23 cellular contexts compared by ENCODE assay signal in genomic region chr5:164181604-164182003, GRCh38.
"Had no signal": no experiment of that assay in that cellular context is flagged by ENCODE, and none has a peak within 500 bp of the region (broad histone marks: within the 10 kb centered on the region; RNA-seq: fewer than 3 reads in every experiment).

No MANE protein-coding gene starts in this region.

- FAIRE-seq: endometrium, keratinocyte had no signal

- DNase-seq: effector memory CD8-positive, alpha-beta T cell; erythroblast; esophagus squamous epithelium; foreskin melanocyte; glutamatergic neuron; heart right ventricle; hippocampal formation; natural killer cell; occipital lobe; ovary; posterior cingulate gyrus; psoas muscle; right cardiac atrium; sigmoid colon; stimulated activated CD4-positive, alpha-beta T cell treated with anti-CD3 and anti-CD28 coated beads, Interleukin-2, amount 100 ng/mL, for 24 hours; stimulated activated CD4-positive, alpha-beta T cell treated with anti-CD3 and anti-CD28 coated beads, Interleukin-4, amount 100 ng/mL, for 24 hours; stimulated activated naive CD4-positive, alpha-beta T cell treated with Interleukin-2 at 50 U/mL for 16 hours; stomach; thyroid gland; trophoblast cell had no signal

- ATAC-seq: effector memory CD8-positive, alpha-beta T cell; heart right ventricle; natural killer cell; psoas muscle; right cardiac atrium; stimulated activated effector memory CD8-positive, alpha-beta T cell treated with anti-CD3 and anti-CD28 coated beads, Interleukin-12 subunit alpha, Interleukin-12 subunit beta, amount 100 ng/mL, for 72 hours had no signal
